In the genomic region with DNA sequence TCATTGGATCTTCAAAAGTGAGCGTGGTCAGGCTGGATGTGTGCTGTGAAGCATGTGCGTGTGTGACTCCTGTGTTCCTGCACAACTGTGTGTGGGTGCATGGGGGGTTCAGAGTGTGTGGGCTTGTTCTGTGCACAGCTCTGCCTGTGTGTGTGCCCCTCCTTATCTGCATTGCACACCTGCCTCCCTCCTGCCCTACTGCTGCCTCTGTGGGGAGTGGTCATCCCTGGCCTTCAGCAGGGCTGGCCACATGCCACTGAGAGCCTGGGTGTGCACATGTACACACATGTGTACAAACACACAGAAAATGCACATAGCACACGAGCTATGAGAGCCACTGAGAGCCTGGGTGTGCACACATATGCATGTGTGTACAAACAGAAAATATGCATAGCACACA, we compare ENCODE assay signal across 18 cellular contexts.
"Had no signal": no experiment of that assay in that cellular context is flagged by ENCODE, and none has a peak within 500 bp of the region (broad histone marks: within the 10 kb centered on the region; RNA-seq: fewer than 3 reads in every experiment).

No MANE protein-coding gene starts in this region.

- H3K9me3 Mint-ChIP-seq: natural killer cell treated with Interleukin-12 subunit alpha and Interleukin-12 subunit beta and Interleukin-15 and Interleukin-18, amount 100 ng/mL, for 72 hours had no signal

- FAIRE-seq: keratinocyte had no signal

- H3K9me3 ChIP-seq: gastrocnemius medialis, sigmoid colon, suprapubic skin, tibial artery had no signal

- H3K36me3 ChIP-seq: gastrocnemius medialis, left ventricle myocardium inferior, sigmoid colon, suprapubic skin, tibial artery had no signal

- H3K27ac Mint-ChIP-seq: natural killer cell treated with Interleukin-12 subunit alpha and Interleukin-12 subunit beta and Interleukin-15 and Interleukin-18, amount 100 ng/mL, for 72 hours had no signal

- H3K27ac ChIP-seq: coronary artery, gastrocnemius medialis, left ventricle myocardium inferior, sigmoid colon, skin epidermis, suprapubic skin, tibial artery had no signal

- H3K27me3 ChIP-seq: gastrocnemius medialis had no signal

- H3K36me3 Mint-ChIP-seq: natural killer cell treated with Interleukin-12 subunit alpha and Interleukin-12 subunit beta and Interleukin-15 and Interleukin-18, amount 100 ng/mL, for 72 hours had no signal

- H3K4me3 Mint-ChIP-seq: natural killer cell treated with Interleukin-12 subunit alpha and Interleukin-12 subunit beta and Interleukin-15 and Interleukin-18, amount 100 ng/mL, for 72 hours had no signal

- ATAC-seq: gastrocnemius medialis, left cardiac atrium had no signal

- H3K4me3 ChIP-seq: coronary artery, gastrocnemius medialis, left ventricle myocardium inferior, lung, sigmoid colon, skin epidermis, suprapubic skin, tibial artery had no signal

- H3K4me1 ChIP-seq: gastrocnemius medialis, left ventricle myocardium inferior, sigmoid colon, suprapubic skin, tibial artery had no signal

- DNase-seq: central memory CD4-positive, alpha-beta T cell; effector CD4-positive, alpha-beta T cell; gastrocnemius medialis; left cardiac atrium; left ventricle myocardium inferior; mesenchymal stem cell; midbrain; stimulated activated CD4-positive, alpha-beta T cell treated with anti-CD3 and anti-CD28 coated beads, Interleukin-12 subunit alpha, Interleukin-12 subunit beta, amount 100 ng/mL, for 4 hours; stimulated activated CD4-positive, alpha-beta T cell treated with anti-CD3 and anti-CD28 coated beads, Interleukin-2, amount 100 ng/mL, for 48 hours; stimulated activated naive CD4-positive, alpha-beta T cell treated with Interleukin-2 at 50 U/mL for 16 hours had no signal
